ENCODE assay signal across 3 cellular contexts in genomic region chrX:46072372-46072771, GRCh38.
A peak's percentile ranks its signal among the peaks of the same experiment; 100 is the strongest.
TF ChIP-seq lines count a peak whose summit lies in the region.

No MANE protein-coding gene starts in this region.

TF ChIP-seq in A549, 52 proteins besides CTCF, POLR2A, EP300 and RAD21:
- TF ChIP-seq BCL3 (IDR thresholded peaks at IDR 0.05) (no peak), KDM1A (IDR thresholded peaks at IDR 0.05; ENCODE audit: low read depth) (0 out of 2 replicates have a peak, but pooled peaks have one; percentile 21)

TF ChIP-seq in HEK293, 187 proteins besides CTCF, POLR2A, EP300 and RAD21:
- TF ChIP-seq, protein P1, sequence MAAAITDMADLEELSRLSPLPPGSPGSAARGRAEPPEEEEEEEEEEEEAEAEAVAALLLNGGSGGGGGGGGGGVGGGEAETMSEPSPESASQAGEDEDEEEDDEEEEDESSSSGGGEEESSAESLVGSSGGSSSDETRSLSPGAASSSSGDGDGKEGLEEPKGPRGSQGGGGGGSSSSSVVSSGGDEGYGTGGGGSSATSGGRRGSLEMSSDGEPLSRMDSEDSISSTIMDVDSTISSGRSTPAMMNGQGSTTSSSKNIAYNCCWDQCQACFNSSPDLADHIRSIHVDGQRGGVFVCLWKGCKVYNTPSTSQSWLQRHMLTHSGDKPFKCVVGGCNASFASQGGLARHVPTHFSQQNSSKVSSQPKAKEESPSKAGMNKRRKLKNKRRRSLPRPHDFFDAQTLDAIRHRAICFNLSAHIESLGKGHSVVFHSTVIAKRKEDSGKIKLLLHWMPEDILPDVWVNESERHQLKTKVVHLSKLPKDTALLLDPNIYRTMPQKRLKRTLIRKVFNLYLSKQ (tag by site-specific recombination; IDR thresholded peaks at IDR 0.05; ENCODE audit: borderline replicate concordance): no peak
- peak; percentile 91 for TF ChIP-seq ZNF146 (tag by site-specific recombination; IDR thresholded peaks at IDR 0.05)

TF ChIP-seq in K562, 482 proteins besides CTCF, POLR2A, EP300 and RAD21:
- TF ChIP-seq, protein P2, sequence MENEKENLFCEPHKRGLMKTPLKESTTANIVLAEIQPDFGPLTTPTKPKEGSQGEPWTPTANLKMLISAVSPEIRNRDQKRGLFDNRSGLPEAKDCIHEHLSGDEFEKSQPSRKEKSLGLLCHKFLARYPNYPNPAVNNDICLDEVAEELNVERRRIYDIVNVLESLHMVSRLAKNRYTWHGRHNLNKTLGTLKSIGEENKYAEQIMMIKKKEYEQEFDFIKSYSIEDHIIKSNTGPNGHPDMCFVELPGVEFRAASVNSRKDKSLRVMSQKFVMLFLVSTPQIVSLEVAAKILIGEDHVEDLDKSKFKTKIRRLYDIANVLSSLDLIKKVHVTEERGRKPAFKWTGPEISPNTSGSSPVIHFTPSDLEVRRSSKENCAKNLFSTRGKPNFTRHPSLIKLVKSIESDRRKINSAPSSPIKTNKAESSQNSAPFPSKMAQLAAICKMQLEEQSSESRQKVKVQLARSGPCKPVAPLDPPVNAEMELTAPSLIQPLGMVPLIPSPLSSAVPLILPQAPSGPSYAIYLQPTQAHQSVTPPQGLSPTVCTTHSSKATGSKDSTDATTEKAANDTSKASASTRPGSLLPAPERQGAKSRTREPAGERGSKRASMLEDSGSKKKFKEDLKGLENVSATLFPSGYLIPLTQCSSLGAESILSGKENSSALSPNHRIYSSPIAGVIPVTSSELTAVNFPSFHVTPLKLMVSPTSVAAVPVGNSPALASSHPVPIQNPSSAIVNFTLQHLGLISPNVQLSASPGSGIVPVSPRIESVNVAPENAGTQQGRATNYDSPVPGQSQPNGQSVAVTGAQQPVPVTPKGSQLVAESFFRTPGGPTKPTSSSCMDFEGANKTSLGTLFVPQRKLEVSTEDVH (IDR thresholded peaks at IDR 0.05; ENCODE audit: low read depth, partially characterized antibody): no peak
- peak; percentile 18 for TF ChIP-seq RBM25 (IDR thresholded peaks at IDR 0.05; ENCODE audit: low read depth, low read length, severe bottlenecking)
- TF ChIP-seq ZNF146 (CRISPR knock-in tag; IDR thresholded peaks at IDR 0.05; ENCODE audit: unreplicated experiment): peak; percentile 66
- TF ChIP-seq SMARCB1 (IDR thresholded peaks at IDR 0.05; ENCODE audit: insufficient read length, low read depth): no peak
- no peak for TF ChIP-seq ZNF134 (CRISPR knock-in tag; conservative IDR thresholded peaks at IDR 0.05)
- no peak for TF ChIP-seq HMGN3 (IDR thresholded peaks at IDR 0.05; ENCODE audit: borderline replicate concordance, extremely low read depth, insufficient read length, low read depth, low read length)
